Comparison of ENCODE assay signal across 1 cellular context in the genomic region with DNA sequence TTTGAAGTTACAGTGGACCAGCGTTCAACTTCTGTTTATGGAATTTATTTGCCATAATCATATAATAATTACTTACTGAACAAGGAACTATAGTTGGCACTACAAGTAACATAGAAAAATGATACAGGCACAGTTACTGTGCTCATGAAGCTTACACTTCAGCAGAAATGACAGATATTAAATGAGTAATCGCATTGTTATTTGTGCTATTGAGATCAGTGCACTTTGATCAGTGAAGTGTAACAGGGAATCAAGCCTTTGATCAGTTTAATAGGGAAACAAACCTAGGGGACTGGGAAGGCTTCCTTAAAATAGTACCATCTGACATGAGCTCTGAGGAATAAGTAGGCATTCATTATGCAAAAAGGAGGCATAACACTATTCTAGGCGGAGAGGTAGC.
TF ChIP-seq lines count a peak whose summit lies in the region.

No MANE protein-coding gene starts in this region.

TF ChIP-seq in K562, 482 proteins besides CTCF, POLR2A, EP300 and RAD21:
- TF ChIP-seq PHF20 (IDR thresholded peaks at IDR 0.05; ENCODE audit: partially characterized antibody), result no peak
- TF ChIP-seq, protein P1, sequence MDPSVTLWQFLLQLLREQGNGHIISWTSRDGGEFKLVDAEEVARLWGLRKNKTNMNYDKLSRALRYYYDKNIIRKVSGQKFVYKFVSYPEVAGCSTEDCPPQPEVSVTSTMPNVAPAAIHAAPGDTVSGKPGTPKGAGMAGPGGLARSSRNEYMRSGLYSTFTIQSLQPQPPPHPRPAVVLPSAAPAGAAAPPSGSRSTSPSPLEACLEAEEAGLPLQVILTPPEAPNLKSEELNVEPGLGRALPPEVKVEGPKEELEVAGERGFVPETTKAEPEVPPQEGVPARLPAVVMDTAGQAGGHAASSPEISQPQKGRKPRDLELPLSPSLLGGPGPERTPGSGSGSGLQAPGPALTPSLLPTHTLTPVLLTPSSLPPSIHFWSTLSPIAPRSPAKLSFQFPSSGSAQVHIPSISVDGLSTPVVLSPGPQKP (CRISPR knock-in tag; IDR thresholded peaks at IDR 0.05), result no peak
- no peak for TF ChIP-seq CCAR2 (IDR thresholded peaks at IDR 0.05; ENCODE audit: low read depth, low read length)
- no peak for TF ChIP-seq PHB2 (IDR thresholded peaks at IDR 0.05; ENCODE audit: low read depth)
- no peak for TF ChIP-seq ZBTB5 (IDR thresholded peaks at IDR 0.05)
- no peak for TF ChIP-seq CSDE1 (IDR thresholded peaks at IDR 0.05)
- TF ChIP-seq, protein P2, sequence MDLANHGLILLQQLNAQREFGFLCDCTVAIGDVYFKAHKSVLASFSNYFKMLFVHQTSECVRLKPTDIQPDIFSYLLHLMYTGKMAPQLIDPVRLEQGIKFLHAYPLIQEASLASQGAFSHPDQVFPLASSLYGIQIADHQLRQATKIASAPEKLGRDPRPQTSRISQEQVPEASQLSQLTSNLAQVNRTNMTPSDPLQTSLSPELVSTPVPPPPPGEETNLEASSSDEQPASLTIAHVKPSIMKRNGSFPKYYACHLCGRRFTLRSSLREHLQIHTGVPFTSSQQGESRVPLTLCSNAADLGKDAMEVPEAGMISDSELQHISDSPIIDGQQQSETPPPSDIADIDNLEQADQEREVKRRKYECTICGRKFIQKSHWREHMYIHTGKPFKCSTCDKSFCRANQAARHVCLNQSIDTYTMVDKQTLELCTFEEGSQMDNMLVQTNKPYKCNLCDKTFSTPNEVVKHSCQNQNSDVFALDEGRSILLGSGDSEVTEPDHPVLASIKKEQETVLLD (IDR thresholded peaks at IDR 0.05), result no peak
- no peak for TF ChIP-seq RHOXF2B (CRISPR knock-in tag; conservative IDR thresholded peaks at IDR 0.05)
- no peak for TF ChIP-seq PML (IDR thresholded peaks at IDR 0.05; ENCODE audit: low read length)
- no peak for TF ChIP-seq ZFP36 (IDR thresholded peaks at IDR 0.05; ENCODE audit: low read depth, low read length, partially characterized antibody)
- no peak for TF ChIP-seq GATAD2B (IDR thresholded peaks at IDR 0.05; ENCODE audit: borderline replicate concordance)
- TF ChIP-seq CBX1 (IDR thresholded peaks at IDR 0.05; ENCODE audit: low read depth), result no peak
- no peak for TF ChIP-seq TEAD2 (tag; IDR thresholded peaks at IDR 0.05)
- no peak for TF ChIP-seq ZNF57 (CRISPR knock-in tag; IDR thresholded peaks at IDR 0.05)
- no peak for TF ChIP-seq BCL6 (CRISPR knock-in tag; IDR thresholded peaks at IDR 0.05)
- no peak for TF ChIP-seq MYBL2 (IDR thresholded peaks at IDR 0.05; ENCODE audit: low read depth)
- TF ChIP-seq MYBL2 (CRISPR knock-in tag; IDR thresholded peaks at IDR 0.05; ENCODE audit: borderline replicate concordance), result no peak
- no peak for TF ChIP-seq ZNF253 (CRISPR knock-in tag; conservative IDR thresholded peaks at IDR 0.05)
- TF ChIP-seq NR4A1 (CRISPR knock-in tag; IDR thresholded peaks at IDR 0.05), result no peak
- no peak for TF ChIP-seq NR4A1 (tag; IDR thresholded peaks at IDR 0.05)
